2 cellular contexts compared by ENCODE assay signal in genomic region chr19:45769821-45770191, GRCh38.
TF ChIP-seq lines count a peak whose summit lies in the region.

No MANE protein-coding gene starts in this region.

TF ChIP-seq in A549, 52 proteins besides CTCF, POLR2A, EP300 and RAD21 (continued from another document):
- TF ChIP-seq POLR2AphosphoS2 (conservative IDR thresholded peaks at IDR 0.05; ENCODE audit: low read length) (no peak; the same call in 1 of the 2 replicates), RFX5 (IDR thresholded peaks at IDR 0.05) (no peak), KDM5A (IDR thresholded peaks at IDR 0.05) (peak; percentile 54; the same call in 1 of the 2 replicates), TP53 (CRISPR knock-in tag; IDR thresholded peaks at IDR 0.05) (no peak), ZC3H11A (IDR thresholded peaks at IDR 0.05) (no peak), CBX2 (IDR thresholded peaks at IDR 0.05; ENCODE audit: borderline replicate concordance, low read depth) (no peak), RARB (CRISPR knock-in tag; IDR thresholded peaks at IDR 0.05) (no peak)

TF ChIP-seq in HepG2, 621 proteins besides CTCF, POLR2A, EP300 and RAD21 (continued from another document):
- TF ChIP-seq, protein P1, sequence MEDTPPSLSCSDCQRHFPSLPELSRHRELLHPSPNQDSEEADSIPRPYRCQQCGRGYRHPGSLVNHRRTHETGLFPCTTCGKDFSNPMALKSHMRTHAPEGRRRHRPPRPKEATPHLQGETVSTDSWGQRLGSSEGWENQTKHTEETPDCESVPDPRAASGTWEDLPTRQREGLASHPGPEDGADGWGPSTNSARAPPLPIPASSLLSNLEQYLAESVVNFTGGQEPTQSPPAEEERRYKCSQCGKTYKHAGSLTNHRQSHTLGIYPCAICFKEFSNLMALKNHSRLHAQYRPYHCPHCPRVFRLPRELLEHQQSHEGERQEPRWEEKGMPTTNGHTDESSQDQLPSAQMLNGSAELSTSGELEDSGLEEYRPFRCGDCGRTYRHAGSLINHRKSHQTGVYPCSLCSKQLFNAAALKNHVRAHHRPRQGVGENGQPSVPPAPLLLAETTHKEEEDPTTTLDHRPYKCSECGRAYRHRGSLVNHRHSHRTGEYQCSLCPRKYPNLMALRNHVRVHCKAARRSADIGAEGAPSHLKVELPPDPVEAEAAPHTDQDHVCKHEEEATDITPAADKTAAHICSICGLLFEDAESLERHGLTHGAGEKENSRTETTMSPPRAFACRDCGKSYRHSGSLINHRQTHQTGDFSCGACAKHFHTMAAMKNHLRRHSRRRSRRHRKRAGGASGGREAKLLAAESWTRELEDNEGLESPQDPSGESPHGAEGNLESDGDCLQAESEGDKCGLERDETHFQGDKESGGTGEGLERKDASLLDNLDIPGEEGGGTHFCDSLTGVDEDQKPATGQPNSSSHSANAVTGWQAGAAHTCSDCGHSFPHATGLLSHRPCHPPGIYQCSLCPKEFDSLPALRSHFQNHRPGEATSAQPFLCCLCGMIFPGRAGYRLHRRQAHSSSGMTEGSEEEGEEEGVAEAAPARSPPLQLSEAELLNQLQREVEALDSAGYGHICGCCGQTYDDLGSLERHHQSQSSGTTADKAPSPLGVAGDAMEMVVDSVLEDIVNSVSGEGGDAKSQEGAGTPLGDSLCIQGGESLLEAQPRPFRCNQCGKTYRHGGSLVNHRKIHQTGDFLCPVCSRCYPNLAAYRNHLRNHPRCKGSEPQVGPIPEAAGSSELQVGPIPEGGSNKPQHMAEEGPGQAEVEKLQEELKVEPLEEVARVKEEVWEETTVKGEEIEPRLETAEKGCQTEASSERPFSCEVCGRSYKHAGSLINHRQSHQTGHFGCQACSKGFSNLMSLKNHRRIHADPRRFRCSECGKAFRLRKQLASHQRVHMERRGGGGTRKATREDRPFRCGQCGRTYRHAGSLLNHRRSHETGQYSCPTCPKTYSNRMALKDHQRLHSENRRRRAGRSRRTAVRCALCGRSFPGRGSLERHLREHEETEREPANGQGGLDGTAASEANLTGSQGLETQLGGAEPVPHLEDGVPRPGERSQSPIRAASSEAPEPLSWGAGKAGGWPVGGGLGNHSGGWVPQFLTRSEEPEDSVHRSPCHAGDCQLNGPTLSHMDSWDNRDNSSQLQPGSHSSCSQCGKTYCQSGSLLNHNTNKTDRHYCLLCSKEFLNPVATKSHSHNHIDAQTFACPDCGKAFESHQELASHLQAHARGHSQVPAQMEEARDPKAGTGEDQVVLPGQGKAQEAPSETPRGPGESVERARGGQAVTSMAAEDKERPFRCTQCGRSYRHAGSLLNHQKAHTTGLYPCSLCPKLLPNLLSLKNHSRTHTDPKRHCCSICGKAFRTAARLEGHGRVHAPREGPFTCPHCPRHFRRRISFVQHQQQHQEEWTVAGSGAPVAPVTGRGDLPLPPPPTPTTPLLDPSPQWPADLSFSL (CRISPR knock-in tag; IDR thresholded peaks at IDR 0.05), result 0 out of 2 replicates have a peak, but pooled peaks have one; percentile 18
- TF ChIP-seq ZNF569 (CRISPR knock-in tag; IDR thresholded peaks at IDR 0.05; ENCODE audit: borderline replicate concordance) (no peak), KDM5A (IDR thresholded peaks at IDR 0.05; ENCODE audit: borderline replicate concordance, low read length) (peak; percentile 38; the same call in 1 of the 2 replicates), ZNF780A (CRISPR knock-in tag; IDR thresholded peaks at IDR 0.05) (0 out of 2 replicates have a peak, but pooled peaks have one; percentile 5), TMF1 (CRISPR knock-in tag; IDR thresholded peaks at IDR 0.05; ENCODE audit: low read depth) (no peak), SP4 (CRISPR knock-in tag; IDR thresholded peaks at IDR 0.05) (no peak), SRSF1 (optimal IDR thresholded peaks at IDR 0.05; ENCODE audit: low read depth, low read length) (peak; percentile 25), ZNF549 (CRISPR knock-in tag; IDR thresholded peaks at IDR 0.05) (no peak), ZNF740 (CRISPR knock-in tag; IDR thresholded peaks at IDR 0.05) (0 out of 2 replicates have a peak, but pooled peaks have one; percentile 2), REL (CRISPR knock-in tag; conservative IDR thresholded peaks at IDR 0.05) (0 out of 2 replicates have a peak, but pooled peaks have one; percentile 13), SP140L (CRISPR knock-in tag; IDR thresholded peaks at IDR 0.05; ENCODE audit: borderline replicate concordance) (no peak), MEF2D (CRISPR knock-in tag; IDR thresholded peaks at IDR 0.05) (0 out of 2 replicates have a peak, but pooled peaks have one; percentile 25), ZNF44 (CRISPR knock-in tag; IDR thresholded peaks at IDR 0.05) (no peak), ZC3H13 (CRISPR knock-in tag; IDR thresholded peaks at IDR 0.05) (0 out of 2 replicates have a peak, but pooled peaks have one; percentile 81), ZZZ3 (CRISPR knock-in tag; IDR thresholded peaks at IDR 0.05; ENCODE audit: borderline replicate concordance) (0 out of 2 replicates have a peak, but pooled peaks have one; percentile 14), ZFP91 (CRISPR knock-in tag; IDR thresholded peaks at IDR 0.05; ENCODE audit: borderline replicate concordance) (peak; percentile 30; the same call in 1 of the 2 replicates)
- TF ChIP-seq, protein P2, sequence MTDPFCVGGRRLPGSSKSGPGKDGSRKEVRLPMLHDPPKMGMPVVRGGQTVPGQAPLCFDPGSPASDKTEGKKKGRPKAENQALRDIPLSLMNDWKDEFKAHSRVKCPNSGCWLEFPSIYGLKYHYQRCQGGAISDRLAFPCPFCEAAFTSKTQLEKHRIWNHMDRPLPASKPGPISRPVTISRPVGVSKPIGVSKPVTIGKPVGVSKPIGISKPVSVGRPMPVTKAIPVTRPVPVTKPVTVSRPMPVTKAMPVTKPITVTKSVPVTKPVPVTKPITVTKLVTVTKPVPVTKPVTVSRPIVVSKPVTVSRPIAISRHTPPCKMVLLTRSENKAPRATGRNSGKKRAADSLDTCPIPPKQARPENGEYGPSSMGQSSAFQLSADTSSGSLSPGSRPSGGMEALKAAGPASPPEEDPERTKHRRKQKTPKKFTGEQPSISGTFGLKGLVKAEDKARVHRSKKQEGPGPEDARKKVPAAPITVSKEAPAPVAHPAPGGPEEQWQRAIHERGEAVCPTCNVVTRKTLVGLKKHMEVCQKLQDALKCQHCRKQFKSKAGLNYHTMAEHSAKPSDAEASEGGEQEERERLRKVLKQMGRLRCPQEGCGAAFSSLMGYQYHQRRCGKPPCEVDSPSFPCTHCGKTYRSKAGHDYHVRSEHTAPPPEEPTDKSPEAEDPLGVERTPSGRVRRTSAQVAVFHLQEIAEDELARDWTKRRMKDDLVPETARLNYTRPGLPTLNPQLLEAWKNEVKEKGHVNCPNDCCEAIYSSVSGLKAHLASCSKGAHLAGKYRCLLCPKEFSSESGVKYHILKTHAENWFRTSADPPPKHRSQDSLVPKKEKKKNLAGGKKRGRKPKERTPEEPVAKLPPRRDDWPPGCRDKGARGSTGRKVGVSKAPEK (CRISPR knock-in tag; IDR thresholded peaks at IDR 0.05; ENCODE audit: borderline replicate concordance), result 0 out of 2 replicates have a peak, but pooled peaks have one; percentile 53
- TF ChIP-seq, protein P3, sequence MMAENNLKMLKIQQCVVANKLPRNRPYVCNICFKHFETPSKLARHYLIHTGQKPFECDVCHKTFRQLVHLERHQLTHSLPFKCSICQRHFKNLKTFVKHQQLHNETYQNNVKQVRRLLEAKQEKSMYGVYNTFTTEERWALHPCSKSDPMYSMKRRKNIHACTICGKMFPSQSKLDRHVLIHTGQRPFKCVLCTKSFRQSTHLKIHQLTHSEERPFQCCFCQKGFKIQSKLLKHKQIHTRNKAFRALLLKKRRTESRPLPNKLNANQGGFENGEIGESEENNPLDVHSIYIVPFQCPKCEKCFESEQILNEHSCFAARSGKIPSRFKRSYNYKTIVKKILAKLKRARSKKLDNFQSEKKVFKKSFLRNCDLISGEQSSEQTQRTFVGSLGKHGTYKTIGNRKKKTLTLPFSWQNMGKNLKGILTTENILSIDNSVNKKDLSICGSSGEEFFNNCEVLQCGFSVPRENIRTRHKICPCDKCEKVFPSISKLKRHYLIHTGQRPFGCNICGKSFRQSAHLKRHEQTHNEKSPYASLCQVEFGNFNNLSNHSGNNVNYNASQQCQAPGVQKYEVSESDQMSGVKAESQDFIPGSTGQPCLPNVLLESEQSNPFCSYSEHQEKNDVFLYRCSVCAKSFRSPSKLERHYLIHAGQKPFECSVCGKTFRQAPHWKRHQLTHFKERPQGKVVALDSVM (CRISPR knock-in tag; IDR thresholded peaks at IDR 0.05), result no peak; the same call in 1 of the 2 replicates
